Comparison of ENCODE assay signal across 8 cellular contexts in genomic region chr9:97803167-97804058, GRCh38. TPM values are rescaled to one million over a fixed set of nuclear protein-coding genes. Genes with fewer than 3 reads are reported as not detected.
A peak's percentile ranks its signal among the peaks of the same experiment; 100 is the strongest.
DNase-seq lines count a peak whose midpoint lies in the region; ATAC-seq lines count a peak whose summit lies in the region.

No MANE protein-coding gene starts in this region.

- peak; percentile 76 for DNase-seq in 8988T
- peak; percentile 73 for DNase-seq in NCI-H510A treated with DMSO at 0.1 percent for 48 hours (lab: John Stamatoyannopoulos, UW)
- peak; percentile 75 for DNase-seq in activated CD4-positive, alpha-beta memory T cell treated with anti-CD3 and anti-CD28 coated beads, Interleukin-2, amount 10 ng/mL, durations not matched to agents 7 days and 5 days
- peak; percentile 62 for DNase-seq in effector CD8-positive, alpha-beta T cell (lab: John Stamatoyannopoulos, UW)
- peak; percentile 59 to 65 for DNase-seq in memory B cell (ENCODE audit: low spot score in 2 of 2)
- DNase-seq in stimulated activated CD4-positive, alpha-beta T cell treated with anti-CD3 and anti-CD28 coated beads, TNF-alpha, amount 100 ng/mL, for 48 hours (ENCODE audit: low read depth in 3 of 3) = peak; percentile 40 to 58 (median 55)

- H3K27ac Mint-ChIP-seq in activated CD4-positive, alpha-beta memory T cell treated with anti-CD3 and anti-CD28 coated beads, Interleukin-2, amount 10 ng/mL, durations not matched to agents 7 days and 5 days = no peak overlapping the region
- no peak overlapping the region for H3K27ac Mint-ChIP-seq in memory B cell

- ATAC-seq in GM18858 (IDR thresholded peaks at IDR 0.05; ENCODE audit: unreplicated experiment) = peak; percentile 49
- peak; percentile 86 for ATAC-seq in HG03097 (IDR thresholded peaks at IDR 0.05; ENCODE audit: low FRiP score, unreplicated experiment)
- ATAC-seq in memory B cell (ENCODE audit: low read depth) = peak; percentile 91

- H3K4me1 Mint-ChIP-seq in activated CD4-positive, alpha-beta memory T cell treated with anti-CD3 and anti-CD28 coated beads, Interleukin-2, amount 10 ng/mL, durations not matched to agents 7 days and 5 days = peaks cover 10% of the 10 kb centered on the region
- peaks cover 9% of the 10 kb centered on the region for H3K4me1 Mint-ChIP-seq in memory B cell

- H3K4me3 Mint-ChIP-seq in activated CD4-positive, alpha-beta memory T cell treated with anti-CD3 and anti-CD28 coated beads, Interleukin-2, amount 10 ng/mL, durations not matched to agents 7 days and 5 days = peak overlapping the region; percentile 60
- H3K4me3 Mint-ChIP-seq in memory B cell = peak overlapping the region; percentile 87

- H3K36me3 Mint-ChIP-seq in activated CD4-positive, alpha-beta memory T cell treated with anti-CD3 and anti-CD28 coated beads, Interleukin-2, amount 10 ng/mL, durations not matched to agents 7 days and 5 days (ENCODE audit: low read depth) = no peaks in the 10 kb centered on the region
- H3K36me3 Mint-ChIP-seq in memory B cell = no peaks in the 10 kb centered on the region

- CTCF ChIA-PET in activated CD4-positive, alpha-beta memory T cell treated with anti-CD3 and anti-CD28 coated beads, Interleukin-2, amount 10 ng/mL, durations not matched to agents 7 days and 5 days (lab: Charles Lee) = interaction anchor here (0.7 kb wide), 2 partner anchors 98 to 205 kb away, joined by 3 read pairs; no protein-coding TSS in a partner anchor

- POLR2A ChIA-PET in activated CD4-positive, alpha-beta memory T cell treated with anti-CD3 and anti-CD28 coated beads, Interleukin-2, amount 10 ng/mL, durations not matched to agents 7 days and 5 days (lab: Charles Lee) = no interaction called here

- H3K27me3 Mint-ChIP-seq in activated CD4-positive, alpha-beta memory T cell treated with anti-CD3 and anti-CD28 coated beads, Interleukin-2, amount 10 ng/mL, durations not matched to agents 7 days and 5 days = peaks cover 30% of the 10 kb centered on the region
- peaks cover 16% of the 10 kb centered on the region for H3K27me3 Mint-ChIP-seq in memory B cell

- no peaks in the 10 kb centered on the region for H3K9me3 Mint-ChIP-seq in activated CD4-positive, alpha-beta memory T cell treated with anti-CD3 and anti-CD28 coated beads, Interleukin-2, amount 10 ng/mL, durations not matched to agents 7 days and 5 days
- H3K9me3 Mint-ChIP-seq in memory B cell = no peaks in the 10 kb centered on the region

RNA-seq across cellular contexts. Expression of gene FOXE1, which starts 49.6 kb away (rescaled TPM):
- not detected for total RNA-seq in activated CD4-positive, alpha-beta memory T cell treated with anti-CD3 and anti-CD28 coated beads, Interleukin-2, amount 10 ng/mL, durations not matched to agents 7 days and 5 days

Comparison
In these comparisons a context has a peak if more than half of its experiments do, and no peak if none do; other contexts are left out.
1. Peak in every context shown above with its lines: DNase-seq and ATAC-seq.